ENCODE assay signal across 8 cellular contexts in genomic region chrX:64976673-64977040, GRCh38. TPM values are rescaled to one million over a fixed set of nuclear protein-coding genes. Genes with fewer than 3 reads are reported as not detected.
DNase-seq lines count a peak whose midpoint lies in the region; ATAC-seq, FAIRE-seq and TF ChIP-seq lines count a peak whose summit lies in the region.

No MANE protein-coding gene starts in this region.

- no peaks in the 10 kb centered on the region for H3K9me3 ChIP-seq in CD8-positive, alpha-beta memory T cell (ENCODE audit: low read length)
- peaks cover 46% of the 10 kb centered on the region for H3K9me3 ChIP-seq in HUES48 (ENCODE audit: control insufficient read depth, insufficient read depth, low read length)
- H3K9me3 ChIP-seq in H1 (ENCODE audit: insufficient read depth in 2 of 2, low read depth in 1 of 2, low read length in 1 of 2) = peaks cover 6 to 7% of the 10 kb centered on the region in 2 experiments; a peak in 2 of 4 replicates
- H3K9me3 ChIP-seq in parathyroid adenoma (ENCODE audit: control insufficient read depth, low read length) = no peaks in the 10 kb centered on the region

- H3K27ac Mint-ChIP-seq in CD8-positive, alpha-beta memory T cell = peak overlapping the region; percentile 7 to 96 (median 82)

- H3K27me3 Mint-ChIP-seq in CD8-positive, alpha-beta memory T cell = peaks cover 0 to 6% of the 10 kb centered on the region in 2 donors

- H3K4me2 ChIP-seq in H1 (ENCODE audit: insufficient read depth in 1 of 2, low read depth in 2 of 2, low read length in 2 of 2) = peak overlapping the region; percentile 66 to 88
- peak overlapping the region; percentile 69 for H3K4me2 ChIP-seq in parathyroid adenoma (ENCODE audit: low read length)

- H2AK5ac ChIP-seq in H1 (ENCODE audit: low read depth, low read length) = no peak overlapping the region

- no peak overlapping the region for H2BK5ac ChIP-seq in H1 (ENCODE audit: low read depth, low read length)

- WGBS in H1 (ENCODE audit: extremely low coverage in 1 of 2, insufficient coverage in 1 of 2, insufficient read length in 1 of 2, insufficient replicate concordance in 2 of 2, low coverage in 1 of 2, low lambda C conversion rate in 2 of 2, missing lambda C conversion rate in 1 of 2), 2 experiments = 7% methylated on average over 2 of the region's 11 CpGs; no CpG with 5 or more reads in 1 of the 2 experiments

- H3K27ac ChIP-seq in CD8-positive, alpha-beta memory T cell (ENCODE audit: low read depth, low read length) = no peak overlapping the region
- H3K27ac ChIP-seq in HUES48 (ENCODE audit: low read depth, low read length) (no peak overlapping the region), H1 (ENCODE audit: low read depth, low read length) (no peak overlapping the region), parathyroid adenoma (no peak overlapping the region)

- no peak overlapping the region for H3K23ac ChIP-seq in H1 (ENCODE audit: insufficient read length)

- no peaks in the 10 kb centered on the region for H3K36me3 ChIP-seq in CD8-positive, alpha-beta memory T cell (ENCODE audit: insufficient read depth, low read length)
- H3K36me3 ChIP-seq in HUES48 (ENCODE audit: control insufficient read depth, insufficient read depth, low read length) (peaks cover 3% of the 10 kb centered on the region; the same call in 1 of the 2 replicates), H1 (ENCODE audit: control insufficient read depth in 2 of 4, insufficient read depth in 4 of 4, low read length in 3 of 4) (peaks cover 0 to 10% (median 4%) of the 10 kb centered on the region in 4 experiments; a peak in 3 of 8 replicates), parathyroid adenoma (ENCODE audit: control insufficient read depth, insufficient read depth, low read length) (no peaks in the 10 kb centered on the region)

- POLR2A ChIA-PET in CD8-positive, alpha-beta memory T cell (lab: Charles Lee) = interaction anchor here (0.6 kb wide), 1 partner anchor 1192 kb away, joined by 3 read pairs; the partner anchor contains the start of gene ARHGEF9
- POLR2A ChIA-PET in H1 (lab: Charles Lee; ENCODE audit: partially characterized antibody) = interaction anchor here (0.9 to 2.0 kb wide), 4 partner anchors 10 to 219 kb away, joined by 3 to 10 read pairs (median 4); partner anchors contain the start of gene ZC3H12B

- no peaks in the 10 kb centered on the region for H4K20me1 ChIP-seq in H1 (replicated peaks in 1 of 2; ENCODE audit: control insufficient read depth in 1 of 2, insufficient read depth in 2 of 2, low read length in 2 of 2)

- H3K9ac ChIP-seq in HUES48 (ENCODE audit: low read depth, low read length) (no peak overlapping the region), H1 (replicated peaks in 1 of 4; ENCODE audit: extremely low read depth in 1 of 4, low read depth in 3 of 4, low read length in 3 of 4) (no peak overlapping the region), parathyroid adenoma (no peak overlapping the region)

- H3K79me1 ChIP-seq in H1 (ENCODE audit: low read depth, low read length) = no peaks in the 10 kb centered on the region

- H3K4me3 ChIP-seq in CD8-positive, alpha-beta memory T cell (ENCODE audit: low read length) = peak overlapping the region; percentile 86
- H3K4me3 ChIP-seq in HUES48 (ENCODE audit: low read depth, low read length) = peak overlapping the region; percentile 89
- H3K4me3 ChIP-seq in H1 (ENCODE audit: extremely low read depth in 1 of 4, insufficient read depth in 2 of 4, low read depth in 3 of 4, low read length in 4 of 4) = peak overlapping the region; percentile 66 to 90 (median 76)
- no peak overlapping the region for H3K4me3 ChIP-seq in parathyroid adenoma (ENCODE audit: low read depth, low read length)

- H3K4me3 Mint-ChIP-seq in CD8-positive, alpha-beta memory T cell = peak overlapping the region; percentile 88 to 98 (median 93)

- no peak overlapping the region; the same call in 1 of the 2 replicates for H3K18ac ChIP-seq in H1 (ENCODE audit: extremely low read depth, low read length)

- no peak overlapping the region for H2BK12ac ChIP-seq in H1 (ENCODE audit: low read depth, low read length)

- peaks cover 2 to 8% (median 3%) of the 10 kb centered on the region in 3 donors for H3K36me3 Mint-ChIP-seq in CD8-positive, alpha-beta memory T cell

- DNase-seq in CD8-positive, alpha-beta memory T cell = no peak
- no peak for DNase-seq in H1 (ENCODE audit: low read depth in 1 of 2, low spot score in 2 of 2)
- no peak for DNase-seq in DMS153 treated with DMSO at 0.1 percent for 48 hours (lab: John Stamatoyannopoulos, UW; ENCODE audit: unreplicated experiment)
- DNase-seq in NCI-H774 (lab: John Stamatoyannopoulos, UW) = no peak
- no peak for DNase-seq in stimulated activated CD4-positive, alpha-beta T cell treated with anti-CD3 and anti-CD28 coated beads, Interleukin-1b, Interleukin-23, amount 100 ng/mL, for 48 hours

- H3K79me2 ChIP-seq in H1 (ENCODE audit: control insufficient read depth in 1 of 2, insufficient read depth in 2 of 2, low read length in 2 of 2) (peaks cover 0 to 40% of the 10 kb centered on the region in 2 experiments; a peak in 2 of 4 replicates), parathyroid adenoma (no peaks in the 10 kb centered on the region)

- no peak for TF ChIP-seq RAD21 in H1 (IDR thresholded peaks at IDR 0.05 in 1 of 2, conservative IDR thresholded peaks at IDR 0.05 in 1 of 2; ENCODE audit: low read depth in 2 of 2, low read length in 2 of 2)

- no peak overlapping the region for H2BK15ac ChIP-seq in H1 (ENCODE audit: low read length)

- CTCF ChIA-PET in CD8-positive, alpha-beta memory T cell (lab: Charles Lee) = interaction anchor here (1.5 kb wide), 1 partner anchor 58 kb away, joined by 4 read pairs; the partner anchor contains the start of gene ZC3H12B
- CTCF ChIA-PET in H1 (lab: Charles Lee; ENCODE audit: partially characterized antibody) = interaction anchor here (1.9 kb wide), 1 partner anchor 58 kb away, joined by 3 read pairs; the partner anchor contains the start of gene ZC3H12B

- peak overlapping the region; percentile 23 for H4K5ac ChIP-seq in H1 (ENCODE audit: insufficient read length, low read depth, low read length)

- peaks cover 0 to 1% (median 0%) of the 10 kb centered on the region in 5 donors for H3K9me3 Mint-ChIP-seq in CD8-positive, alpha-beta memory T cell

- no peak overlapping the region for H3K14ac ChIP-seq in H1 (ENCODE audit: insufficient read length)

- H2AFZ ChIP-seq in H1 (ENCODE audit: low read length) (peak overlapping the region; percentile 85; the same call in 1 of the 2 replicates), parathyroid adenoma (no peak overlapping the region)

- peaks cover 15 to 16% (median 16%) of the 10 kb centered on the region in 3 donors for H3K4me1 Mint-ChIP-seq in CD8-positive, alpha-beta memory T cell

- H4K8ac ChIP-seq in H1 (ENCODE audit: extremely low read depth, insufficient read depth, low read length) = peak overlapping the region; percentile 5; the same call in 1 of the 2 replicates

- TF ChIP-seq CTCF in H1 (IDR thresholded peaks at IDR 0.05; ENCODE audit: control extremely low read depth in 1 of 3, insufficient read depth in 1 of 3, low read depth in 1 of 3, low read length in 3 of 3) (no peak), parathyroid adenoma (IDR thresholded peaks at IDR 0.05) (no peak)

- H2BK20ac ChIP-seq in H1 (ENCODE audit: low read length) = no peak overlapping the region

- FAIRE-seq in H1 (lab: Jason Lieb, UNC) = no peak

- no peak for TF ChIP-seq POLR2A in H1 (IDR thresholded peaks at IDR 0.05; ENCODE audit: control extremely low read depth in 1 of 2, low read depth in 2 of 2, low read length in 2 of 2)

- peak; percentile 31 for ATAC-seq in GM21515 (IDR thresholded peaks at IDR 0.05; ENCODE audit: unreplicated experiment)

- H2BK120ac ChIP-seq in H1 (replicated peaks; ENCODE audit: low read depth, low read length) = no peak overlapping the region

- H3K4ac ChIP-seq in H1 (replicated peaks; ENCODE audit: insufficient read length, low read depth, low read length) = no peak overlapping the region

- TF ChIP-seq EP300 in H1 (IDR thresholded peaks at IDR 0.05; ENCODE audit: borderline replicate concordance in 1 of 2, low read depth in 2 of 2, low read length in 2 of 2) = no peak

- H3K27me3 ChIP-seq in CD8-positive, alpha-beta memory T cell (ENCODE audit: insufficient read depth, low read length, poor library complexity, severe bottlenecking) = no peaks in the 10 kb centered on the region
- H3K27me3 ChIP-seq in HUES48 (ENCODE audit: control insufficient read depth, insufficient read depth, low read length) (no peaks in the 10 kb centered on the region), H1 (replicated peaks in 1 of 4; ENCODE audit: control insufficient read depth in 3 of 4, extremely low read depth in 1 of 4, insufficient read depth in 3 of 4, low read length in 3 of 4) (no peaks in the 10 kb centered on the region), parathyroid adenoma (ENCODE audit: control insufficient read depth, insufficient read depth, low read length) (no peaks in the 10 kb centered on the region)

- no peak overlapping the region for H3K56ac ChIP-seq in H1 (replicated peaks; ENCODE audit: insufficient read length, low read depth, low read length)

- no peak overlapping the region for H4K91ac ChIP-seq in H1 (replicated peaks; ENCODE audit: insufficient read length, low read length)

- peaks cover 6% of the 10 kb centered on the region for H3K4me1 ChIP-seq in CD8-positive, alpha-beta memory T cell (ENCODE audit: insufficient read depth, low read length)
- H3K4me1 ChIP-seq in HUES48 (ENCODE audit: control insufficient read depth, insufficient read depth, low read length) (0 out of 2 replicates have a peak, but pooled peaks cover 3% of the 10 kb centered on the region), H1 (replicated peaks in 1 of 4; ENCODE audit: control insufficient read depth in 3 of 4, insufficient read depth in 4 of 4, low read length in 3 of 4) (no peaks in the 10 kb centered on the region; a peak in 1 of 7 replicates), parathyroid adenoma (peaks cover 3% of the 10 kb centered on the region)

- peaks cover 3% of the 10 kb centered on the region; the same call in 1 of the 2 replicates for H3K23me2 ChIP-seq in H1 (ENCODE audit: low read depth, low read length)

RNA-seq across cellular contexts. Expression of gene ZC4H2, which starts 0.4 kb away (rescaled TPM):
- total RNA-seq in CD8-positive, alpha-beta memory T cell = 1 to 10 TPM; 7.1 to 7.3 TPM
- 9.9 TPM for polyA plus RNA-seq in CD8-positive, alpha-beta memory T cell
- 25.4 and 25.9 TPM in 2 replicates for total RNA-seq in H1 (2021; fragmentation: NEBNext Ultra II Directional; extraction: Animal tissue kit (Norgen Biotek cat#: 25700))
- polyA plus RNA-seq in H1 (2011; rRNA removed) = 29.3 and 29.6 TPM in 2 replicates
- polyA plus RNA-seq in H1 (2011; cell fraction: cytosol; rRNA removed) = 40.7 TPM
- polyA plus RNA-seq in H1 (2011; cell fraction: nucleus; rRNA removed) = 35.0 TPM
- polyA plus RNA-seq in H1 (2012, experiment 1 of 2) = 27.6 to 33.7 TPM (median 27.9 TPM) in 4 replicates
- polyA plus RNA-seq in H1 (2012, experiment 2 of 2) = 18.2 TPM
- polyA plus RNA-seq in H1 (2013, experiment 1 of 2) = 16.9 TPM
- 19.3 TPM for polyA plus RNA-seq in H1 (2013, experiment 2 of 2)
- 26.7 and 31.0 TPM in 2 replicates for polyA minus RNA-seq in H1 (2011; rRNA and poly(A)+ RNA removed)
- polyA minus RNA-seq in H1 (2011; cell fraction: cytosol; rRNA and poly(A)+ RNA removed) = 9.5 TPM
- polyA minus RNA-seq in H1 (2011; cell fraction: nucleus; rRNA and poly(A)+ RNA removed) = 28.6 TPM

RNA-seq across cellular contexts. Expression of gene ZC3H12B, which starts 58.0 kb away (rescaled TPM):
- under 1 TPM; 0.44 to 0.47 TPM for total RNA-seq in CD8-positive, alpha-beta memory T cell
- polyA plus RNA-seq in CD8-positive, alpha-beta memory T cell = 0.33 TPM
- 1.5 and 2.1 TPM in 2 replicates for total RNA-seq in H1 (2021; fragmentation: NEBNext Ultra II Directional; extraction: Animal tissue kit (Norgen Biotek cat#: 25700))
- 0.91 and 1.1 TPM in 2 replicates for polyA plus RNA-seq in H1 (2011; rRNA removed)
- 1.1 TPM for polyA plus RNA-seq in H1 (2011; cell fraction: cytosol; rRNA removed)
- polyA plus RNA-seq in H1 (2011; cell fraction: nucleus; rRNA removed) = 1.4 TPM
- 1.2 to 1.9 TPM (median 1.4 TPM) in 4 replicates for polyA plus RNA-seq in H1 (2012, experiment 1 of 2)
- polyA plus RNA-seq in H1 (2012, experiment 2 of 2) = 0.09 TPM
- polyA plus RNA-seq in H1 (2013, experiment 1 of 2) = 0.77 TPM
- polyA plus RNA-seq in H1 (2013, experiment 2 of 2) = 0.77 TPM
- 3.0 and 5.2 TPM in 2 replicates for polyA minus RNA-seq in H1 (2011; rRNA and poly(A)+ RNA removed)
- 1.3 TPM for polyA minus RNA-seq in H1 (2011; cell fraction: cytosol; rRNA and poly(A)+ RNA removed)
- polyA minus RNA-seq in H1 (2011; cell fraction: nucleus; rRNA and poly(A)+ RNA removed) = 3.7 TPM
